Comparison of ENCODE assay signal across 20 cellular contexts in the genomic region with DNA sequence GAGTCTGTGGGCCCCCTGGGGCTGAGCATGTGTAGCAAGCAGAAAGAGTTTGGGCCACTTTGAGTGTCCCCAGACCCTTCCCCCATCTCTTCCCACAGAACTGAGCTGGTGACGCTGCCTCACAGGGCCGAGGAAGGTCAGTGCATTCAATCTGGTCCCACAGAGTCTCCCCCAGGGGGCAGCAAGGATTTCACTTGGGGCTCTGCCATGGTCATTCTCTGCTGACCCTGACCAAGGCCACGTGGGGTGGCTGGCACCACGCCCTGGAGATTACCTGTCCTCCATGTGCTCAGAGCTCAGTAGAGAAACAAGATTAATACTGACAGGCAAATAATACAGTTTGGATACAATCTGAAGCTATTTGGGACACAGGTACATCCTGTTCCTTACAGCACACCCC. TPM values are rescaled to one million over a fixed set of nuclear protein-coding genes. Genes with fewer than 3 reads are reported as not detected.
"Had no signal": no experiment of that assay in that cellular context is flagged by ENCODE, and none has a peak within 500 bp of the region (broad histone marks: within the 10 kb centered on the region; RNA-seq: fewer than 3 reads in every experiment).

No MANE protein-coding gene starts in this region.

- H3K36me3 Mint-ChIP-seq: natural killer cell treated with Interleukin-12 subunit alpha and Interleukin-12 subunit beta and Interleukin-15 and Interleukin-18, amount 100 ng/mL, for 72 hours had no signal

- ATAC-seq: activated T-helper 17 cell treated with anti-CD3 and anti-CD28 coated beads, Interleukin-2, amount 50 U/mL, for 72 hours; left colon; mucosa of descending colon; natural killer cell treated with Interleukin-12 subunit alpha and Interleukin-12 subunit beta and Interleukin-15 and Interleukin-18, amount 100 ng/mL, for 72 hours; psoas muscle; sciatic nerve; stimulated activated naive CD8-positive, alpha-beta T cell treated with anti-CD3 and anti-CD28 coated beads, Interleukin-15, Interleukin-2, amounts not matched to agents 100 U/mL and 50 U/mL, for 24 hours had no signal

- H3K4me1 ChIP-seq: esophagus muscularis mucosa, psoas muscle had no signal

- H3K36me3 ChIP-seq: esophagus muscularis mucosa had no signal

- H3K4me3 Mint-ChIP-seq: activated B cell treated with CpG ODN at 0.5 μM for 24 hours; activated CD4-positive, alpha-beta T cell treated with anti-CD3 and anti-CD28 coated beads, Interleukin-2, amount 10 ng/mL, durations not matched to agents 7 days and 5 days; activated T-helper 17 cell treated with anti-CD3 and anti-CD28 coated beads, Interleukin-2, amount 50 U/mL, for 72 hours; central memory CD8-positive, alpha-beta T cell; natural killer cell treated with Interleukin-12 subunit alpha and Interleukin-12 subunit beta and Interleukin-15 and Interleukin-18, amount 100 ng/mL, for 72 hours had no signal

- H3K4me1 Mint-ChIP-seq: activated B cell treated with CpG ODN at 0.5 μM for 24 hours; activated CD4-positive, alpha-beta T cell treated with anti-CD3 and anti-CD28 coated beads, Interleukin-2, amount 10 ng/mL, durations not matched to agents 7 days and 5 days; central memory CD8-positive, alpha-beta T cell had no signal

- H3K27ac Mint-ChIP-seq: activated B cell treated with CpG ODN at 0.5 μM for 24 hours; activated CD4-positive, alpha-beta T cell treated with anti-CD3 and anti-CD28 coated beads, Interleukin-2, amount 10 ng/mL, durations not matched to agents 7 days and 5 days; activated T-helper 17 cell treated with anti-CD3 and anti-CD28 coated beads, Interleukin-2, amount 50 U/mL, for 72 hours; natural killer cell treated with Interleukin-12 subunit alpha and Interleukin-12 subunit beta and Interleukin-15 and Interleukin-18, amount 100 ng/mL, for 72 hours had no signal

- H3K9me3 Mint-ChIP-seq: activated B cell treated with CpG ODN at 0.5 μM for 24 hours; activated CD4-positive, alpha-beta T cell treated with anti-CD3 and anti-CD28 coated beads, Interleukin-2, amount 10 ng/mL, durations not matched to agents 7 days and 5 days; activated T-helper 17 cell treated with anti-CD3 and anti-CD28 coated beads, Interleukin-2, amount 50 U/mL, for 72 hours; central memory CD8-positive, alpha-beta T cell; natural killer cell treated with Interleukin-12 subunit alpha and Interleukin-12 subunit beta and Interleukin-15 and Interleukin-18, amount 100 ng/mL, for 72 hours had no signal

- H3K4me3 ChIP-seq: esophagus muscularis mucosa, mucosa of descending colon, psoas muscle had no signal

- H3K27ac ChIP-seq: esophagus muscularis mucosa, psoas muscle had no signal

- H3K9me3 ChIP-seq: esophagus muscularis mucosa, mucosa of descending colon, psoas muscle had no signal

- DNase-seq: activated B cell treated with CpG ODN at 0.5 μM for 24 hours; activated CD4-positive, alpha-beta T cell treated with anti-CD3 and anti-CD28 coated beads, Interleukin-2, amount 10 ng/mL, durations not matched to agents 7 days and 5 days; activated naive CD4-positive, alpha-beta T cell treated with anti-CD3 and anti-CD28 coated beads, Interleukin-2, amount 50 U/mL, for 16 hours; activated T-cell treated with anti-CD3 and anti-CD28 coated beads for 4 hours; left colon; mammary epithelial cell; mucosa of descending colon; occipital lobe; psoas muscle; stimulated activated CD4-positive, alpha-beta T cell treated with anti-CD3 and anti-CD28 coated beads, Interleukin-2, amount 100 ng/mL, for 48 hours; stimulated activated CD8-positive, alpha-beta memory T cell treated with anti-CD3 and anti-CD28 coated beads, Interleukin-4, amount 100 ng/mL, for 48 hours; stimulated activated naive CD8-positive, alpha-beta T cell treated with anti-CD3 and anti-CD28 coated beads, Interleukin-15, Interleukin-2, amounts not matched to agents 100 U/mL and 50 U/mL, for 24 hours had no signal

RNA-seq across cellular contexts. Expression of a gene that starts 30.2 kb away (rescaled TPM):
- total RNA-seq: activated B cell treated with CpG ODN at 0.5 μM for 24 hours; activated CD4-positive, alpha-beta T cell treated with anti-CD3 and anti-CD28 coated beads, Interleukin-2, amount 10 ng/mL, durations not matched to agents 7 days and 5 days; activated CD8-positive, alpha-beta memory T cell treated with anti-CD3 and anti-CD28 coated beads for 36 hours; activated T-helper 17 cell treated with anti-CD3 and anti-CD28 coated beads, Interleukin-2, amount 50 U/mL, for 72 hours; dermis microvascular lymphatic vessel endothelial cell; mammary epithelial cell; natural killer cell treated with Interleukin-12 subunit alpha and Interleukin-12 subunit beta and Interleukin-15 and Interleukin-18, amount 100 ng/mL, for 72 hours; T-helper 1 cell treated with Interleukin-12 subunit alpha and Interleukin-12 subunit beta and Interleukin-4 antibody, amounts not matched to agents 30 ng/mL and 1 ng/mL, for 36 hours had no signal
- polyA plus RNA-seq: mammary epithelial cell had no signal
